ENCODE assay signal across 14 cellular contexts in the genomic region with DNA sequence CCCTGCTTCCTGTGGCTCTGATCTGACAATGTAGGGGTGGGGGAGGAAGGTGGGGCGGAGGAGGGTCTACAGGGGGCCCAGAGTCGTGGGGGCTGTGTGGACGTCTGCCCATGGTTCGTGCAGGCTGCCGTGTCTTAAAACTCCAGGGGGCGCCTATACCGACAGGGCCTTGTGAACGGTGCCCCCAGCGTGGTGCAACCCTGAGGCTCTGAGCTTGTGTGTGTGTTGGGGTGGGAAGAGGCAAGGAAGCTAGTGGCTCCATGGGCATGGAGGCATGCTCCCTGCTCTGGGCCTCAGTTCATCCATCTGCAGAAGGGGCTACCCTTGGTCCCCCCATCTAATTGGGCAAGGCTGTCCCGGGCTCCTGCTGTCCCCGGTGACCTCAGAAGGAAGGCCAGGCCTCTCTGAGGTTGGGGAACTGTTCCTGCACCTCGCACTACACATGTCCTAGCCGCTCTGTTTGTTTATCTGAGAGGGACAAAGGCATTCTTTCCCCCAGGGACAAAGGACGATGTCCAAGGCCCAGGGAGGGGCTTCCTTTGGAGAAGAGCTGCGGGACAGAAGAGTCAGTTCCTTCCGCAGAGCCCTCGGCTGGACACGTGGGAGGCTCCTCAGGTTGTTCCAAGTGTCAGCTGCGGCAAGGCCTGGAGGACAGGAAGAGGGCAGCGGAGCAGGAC. TPM values are rescaled to one million over a fixed set of nuclear protein-coding genes. Genes with fewer than 3 reads are reported as not detected.
DNase-seq lines count a peak whose midpoint lies in the region; ATAC-seq and TF ChIP-seq lines count a peak whose summit lies in the region.
"Had no signal": no experiment of that assay in that cellular context is flagged by ENCODE, and none has a peak within 500 bp of the region (broad histone marks: within the 10 kb centered on the region; RNA-seq: fewer than 3 reads in every experiment).

No MANE protein-coding gene starts in this region.

- ATAC-seq in HCT116 (peak; percentile 61), left lung (no peak), GM19463 (IDR thresholded peaks at IDR 0.05; ENCODE audit: unreplicated experiment) (no peak), GM21717 (IDR thresholded peaks at IDR 0.05; ENCODE audit: unreplicated experiment) (no peak)

- POLR2A ChIA-PET in HCT116 (lab: Charles Lee), result no interaction called here

- H3K9me3 ChIP-seq in HCT116 (ENCODE audit: control insufficient read depth in 1 of 2, insufficient read depth in 1 of 2, low read depth in 1 of 2, low read length in 2 of 2) (no peaks in the 10 kb centered on the region), SU-DHL-6 (ENCODE audit: insufficient read depth, low read length) (no peaks in the 10 kb centered on the region), left lung (no peaks in the 10 kb centered on the region), MM.1S (replicated peaks; ENCODE audit: insufficient read depth, low read length) (no peaks in the 10 kb centered on the region)
- H3K9me3 ChIP-seq: esophagus muscularis mucosa, SJCRH30 had no signal

- H3K9ac ChIP-seq in HCT116 (ENCODE audit: low read length) (no peak overlapping the region), SU-DHL-6 (ENCODE audit: low read length) (no peak overlapping the region), MM.1S (ENCODE audit: low read length) (no peak overlapping the region)
- H3K9ac ChIP-seq: GM23248 had no signal

- no peaks in the 10 kb centered on the region for H3K36me3 ChIP-seq in HCT116 (ENCODE audit: control insufficient read depth in 1 of 2, insufficient read depth in 2 of 2, low read length in 2 of 2)
- H3K36me3 ChIP-seq in SU-DHL-6 (ENCODE audit: low read length), result no peaks in the 10 kb centered on the region
- peaks cover 0 to 14% of the 10 kb centered on the region in 2 donors for H3K36me3 ChIP-seq in left lung
- no peaks in the 10 kb centered on the region for H3K36me3 ChIP-seq in MM.1S (replicated peaks; ENCODE audit: insufficient read depth, low read length)
- H3K36me3 ChIP-seq: esophagus muscularis mucosa, SJCRH30 had no signal

- H3K4me3 ChIP-seq in AG09309 (ENCODE audit: control insufficient read depth, low read depth, low read length) (no peak overlapping the region), HCT116 (replicated peaks in 1 of 2; ENCODE audit: low read depth in 1 of 2, low read length in 2 of 2) (no peak overlapping the region), SU-DHL-6 (ENCODE audit: insufficient read depth, low read length, poor library complexity, severe bottlenecking) (no peak overlapping the region), left lung (no peak overlapping the region), MM.1S (ENCODE audit: low read length) (no peak overlapping the region)
- H3K4me3 ChIP-seq: esophagus muscularis mucosa, GM23248, SJCRH30 had no signal

- H3F3A ChIP-seq in SU-DHL-6 (ENCODE audit: insufficient read depth) (no peaks in the 10 kb centered on the region), MM.1S (ENCODE audit: insufficient read depth, low read length) (peaks cover 5% of the 10 kb centered on the region; the same call in 1 of the 2 replicates)

- CTCF ChIA-PET in HCT116 (lab: Charles Lee), result no interaction called here

- no TSS peak for BruUV-seq in HCT116 (replicated peaks; lab: Mats Ljungman, UMichigan)

- H2AFZ ChIP-seq in HCT116 (ENCODE audit: low read depth, low read length, poor library complexity, severe bottlenecking) (peak overlapping the region; percentile 5), SU-DHL-6 (ENCODE audit: low read depth, low read length, severe bottlenecking) (no peak overlapping the region), MM.1S (ENCODE audit: low read length) (no peak overlapping the region)
- H2AFZ ChIP-seq: GM23248 had no signal

- intact Hi-C loops in HCT116 (cut with micrococcal nuclease), result no loop called here
- intact Hi-C loops in left lung (cut with DNase I), result no loop called here

- H3K27me3 ChIP-seq in HCT116 (ENCODE audit: insufficient read depth, low read length) (no peaks in the 10 kb centered on the region), SU-DHL-6 (ENCODE audit: low read length) (no peaks in the 10 kb centered on the region), left lung (peaks cover 0 to 18% of the 10 kb centered on the region in 2 donors), MM.1S (replicated peaks; ENCODE audit: insufficient read depth, low read length) (no peaks in the 10 kb centered on the region)
- H3K27me3 ChIP-seq: SJCRH30 had no signal

- RAD21 ChIA-PET in HCT116 (lab: Charles Lee; ENCODE audit: low non-redundant PET in 1 of 2, low total read pairs in 2 of 2, uncharacterized antibody in 2 of 2, unreplicated experiment in 2 of 2), result no interaction called here

- TF ChIP-seq POLR2A in HCT116 (IDR thresholded peaks at IDR 0.05; ENCODE audit: borderline replicate concordance, extremely low read depth, insufficient read depth, insufficient read length), result no peak

- TF ChIP-seq CTCF in AG09309 (IDR thresholded peaks at IDR 0.05; ENCODE audit: control insufficient read depth, insufficient read depth, low read depth, low read length, missing control alignments), result peak; percentile 8
- TF ChIP-seq CTCF in HCT116 (IDR thresholded peaks at IDR 0.05 in 2 of 3, conservative IDR thresholded peaks at IDR 0.05 in 1 of 3; ENCODE audit: borderline replicate concordance in 1 of 3, insufficient read depth in 1 of 3, low read depth in 2 of 3, low read length in 2 of 3), result peak in 2 of 3 experiments; percentile 34 to 36; a peak in 4 of 6 replicates
- TF ChIP-seq CTCF in SU-DHL-6 (IDR thresholded peaks at IDR 0.05; ENCODE audit: insufficient read depth, low read length, poor library complexity, severe bottlenecking), result peak; percentile 12
- no peak for TF ChIP-seq CTCF in left lung (IDR thresholded peaks at IDR 0.05)
- no peak for TF ChIP-seq CTCF in MM.1S (IDR thresholded peaks at IDR 0.05; ENCODE audit: low read length)

- no peak overlapping the region for H3K27ac ChIP-seq in HCT116 (ENCODE audit: low read depth, low read length)
- H3K27ac ChIP-seq in SU-DHL-6 (ENCODE audit: low read depth, low read length), result no peak overlapping the region
- peak overlapping the region; percentile 4 to 76 for H3K27ac ChIP-seq in left lung
- no peak overlapping the region for H3K27ac ChIP-seq in MM.1S (ENCODE audit: low read length)
- H3K27ac ChIP-seq: esophagus muscularis mucosa, GM23248, SJCRH30 had no signal

- H3K79me2 ChIP-seq in HCT116 (ENCODE audit: insufficient read depth, low read length) (no peaks in the 10 kb centered on the region), SU-DHL-6 (ENCODE audit: insufficient read depth, low read length) (no peaks in the 10 kb centered on the region), MM.1S (ENCODE audit: low read length) (no peaks in the 10 kb centered on the region)

- H4K20me1 ChIP-seq in HCT116 (ENCODE audit: insufficient read depth) (no peaks in the 10 kb centered on the region), SU-DHL-6 (ENCODE audit: low read depth, low read length) (no peaks in the 10 kb centered on the region), MM.1S (ENCODE audit: insufficient read depth, low read length) (no peaks in the 10 kb centered on the region)

- H3K4me2 ChIP-seq in HCT116 (ENCODE audit: low read length) (no peak overlapping the region), SU-DHL-6 (ENCODE audit: low read depth, low read length, poor library complexity, severe bottlenecking) (no peak overlapping the region), MM.1S (ENCODE audit: low read depth, low read length) (no peak overlapping the region)

- H3K4me1 ChIP-seq in HCT116 (ENCODE audit: control insufficient read depth in 1 of 2, insufficient read depth in 2 of 2, low read length in 2 of 2) (peaks cover 0 to 26% of the 10 kb centered on the region in 2 experiments; a peak in 1 of 4 replicates), left lung (peaks cover 0 to 31% of the 10 kb centered on the region in 2 donors), MM.1S (ENCODE audit: low read length) (peaks cover 15% of the 10 kb centered on the region)

- no peak for TF ChIP-seq RAD21 in HCT116 (IDR thresholded peaks at IDR 0.05; ENCODE audit: low read depth)

- no peaks in the 10 kb centered on the region for H3K9me2 ChIP-seq in HCT116 (ENCODE audit: insufficient read depth)
- H3K9me2 ChIP-seq in SU-DHL-6 (replicated peaks; ENCODE audit: insufficient read depth, low read length), result no peaks in the 10 kb centered on the region
- H3K9me2 ChIP-seq in MM.1S (replicated peaks; ENCODE audit: insufficient read depth, low read length), result no peaks in the 10 kb centered on the region

- DNase-seq in AG09309 (ENCODE audit: low read depth), result no peak
- DNase-seq in HCT116 (ENCODE audit: low read depth, low spot score), result no peak
- peak in 1 of 2 donors; percentile 38 for DNase-seq in left lung
- no peak for DNase-seq in stimulated activated CD8-positive, alpha-beta memory T cell treated with anti-CD3 and anti-CD28 coated beads, Interleukin-4, amount 100 ng/mL, for 48 hours
- DNase-seq in MM.1S, result no peak
- DNase-seq: CD8-positive, alpha-beta memory T cell; GM23248; NCI-H1694 treated with DMSO at 0.1 percent for 48 hours had no signal

TF ChIP-seq in HCT116, 20 proteins besides CTCF, POLR2A, EP300 and RAD21:
- TF ChIP-seq ZNF274 (IDR thresholded peaks at IDR 0.05; ENCODE audit: low read depth, low read length) (no peak), FOSL1 (IDR thresholded peaks at IDR 0.05; ENCODE audit: low read depth) (no peak), CBX3 (IDR thresholded peaks at IDR 0.05; ENCODE audit: low read depth) (no peak), ZFX (IDR thresholded peaks at IDR 0.05) (peak; percentile 18; the same call in 1 of the 2 replicates)

RNA-seq across cellular contexts. Expression of a gene that starts 13.5 kb away (rescaled TPM):
- total RNA-seq in HCT116 (2021; ENCODE audit: unreplicated experiment), result 0.20 TPM
- not detected in 2 replicates for polyA plus RNA-seq in HCT116 (2012)
- total RNA-seq in left lung, result 10 to 100 TPM; 10.6 to 35.7 TPM
- total RNA-seq: astrocyte; CD8-positive, alpha-beta memory T cell; GM23248; SJCRH30 had no signal
- polyA plus RNA-seq: CD8-positive, alpha-beta memory T cell; GM23248 had no signal

Comparison
In these comparisons a context has a peak if more than half of its experiments do, and no peak if none do; other contexts are left out.
1. CTCF ChIP-seq: peak in AG09309 (single experiment), HCT116 (2 of 3) and SU-DHL-6 (single experiment); none in left lung (0 of 2) and MM.1S (single experiment).
2. H3K27ac ChIP-seq: peak in left lung (2 of 2); none in HCT116 (single experiment), SU-DHL-6 (single experiment) and MM.1S (single experiment).